In genomic region chr18:12742453-12742852, GRCh38 we compare ENCODE assay signal across 17 cellular contexts. TPM values are rescaled to one million over a fixed set of nuclear protein-coding genes. Genes with fewer than 3 reads are reported as not detected.
DNase-seq lines count a peak whose midpoint lies in the region; TF ChIP-seq lines count a peak whose summit lies in the region.
"Had no signal": no experiment of that assay in that cellular context is flagged by ENCODE, and none has a peak within 500 bp of the region (broad histone marks: within the 10 kb centered on the region; RNA-seq: fewer than 3 reads in every experiment).

No MANE protein-coding gene starts in this region.

- no peaks in the 10 kb centered on the region for H3K27me3 Mint-ChIP-seq in activated CD4-positive, alpha-beta memory T cell treated with anti-CD3 and anti-CD28 coated beads, Interleukin-2, amount 10 ng/mL, durations not matched to agents 7 days and 5 days

- no peak overlapping the region for H3K4me3 ChIP-seq in AG04449 (ENCODE audit: low read depth, low read length)
- H3K4me3 ChIP-seq: adrenal gland, esophagus muscularis mucosa, MG63 had no signal

- peak; percentile 60 for DNase-seq in AG04449 (ENCODE audit: low read depth, low spot score)
- DNase-seq in HS-5 (ENCODE audit: low read depth): peak; percentile 56
- DNase-seq in amniotic stem cell (lab: John Stamatoyannopoulos, UW): peak; percentile 8
- DNase-seq in fibroblast of the conjunctiva (ENCODE audit: low read depth): peak; percentile 40
- DNase-seq in activated CD4-positive, alpha-beta memory T cell treated with anti-CD3 and anti-CD28 coated beads, Interleukin-2, amount 10 ng/mL, durations not matched to agents 7 days and 5 days: no peak
- no peak for DNase-seq in posterior cingulate gyrus
- DNase-seq in amygdala (lab: John Stamatoyannopoulos, UW): no peak
- no peak for DNase-seq in activated CD4-positive, alpha-beta T cell treated with anti-CD3 and anti-CD28 coated beads, Interleukin-2, amount 50 U/mL, for 4 hours
- DNase-seq: activated CD4-positive, alpha-beta T cell treated with anti-CD3 and anti-CD28 coated beads, Interleukin-2, amount 50 U/mL, for 48 hours; activated T-cell treated with anti-CD3 and anti-CD28 coated beads, Interleukin-2, amount 50 U/mL, for 72 hours; adrenal gland; cortex of kidney; MG63; NCI-H1694 treated with DMSO at 0.1 percent for 48 hours; NCI-H510A; stimulated activated naive CD4-positive, alpha-beta T cell treated with Interleukin-2 at 50 U/mL for 16 hours had no signal

- intact Hi-C loops in posterior cingulate gyrus (cut with DNase I): loop anchor here (5.0 kb wide), 1 partner anchor 150 kb away; no protein-coding TSS in a partner anchor

- no peak overlapping the region for H3K27ac Mint-ChIP-seq in activated CD4-positive, alpha-beta memory T cell treated with anti-CD3 and anti-CD28 coated beads, Interleukin-2, amount 10 ng/mL, durations not matched to agents 7 days and 5 days
- H3K27ac Mint-ChIP-seq: activated T-cell treated with anti-CD3 and anti-CD28 coated beads, Interleukin-2, amount 50 U/mL, for 72 hours had no signal

- no peaks in the 10 kb centered on the region for H3K9me3 Mint-ChIP-seq in activated CD4-positive, alpha-beta memory T cell treated with anti-CD3 and anti-CD28 coated beads, Interleukin-2, amount 10 ng/mL, durations not matched to agents 7 days and 5 days
- H3K9me3 Mint-ChIP-seq: activated T-cell treated with anti-CD3 and anti-CD28 coated beads, Interleukin-2, amount 50 U/mL, for 72 hours had no signal

- CTCF ChIA-PET in AG04449 (lab: Yijun Ruan, JAX): interaction anchor here (1.1 to 15.8 kb wide), 8 partner anchors 10 to 349 kb away, joined by 4 to 324 read pairs (median 7); partner anchors contain the start of gene PTPN2
- CTCF ChIA-PET in activated CD4-positive, alpha-beta memory T cell treated with anti-CD3 and anti-CD28 coated beads, Interleukin-2, amount 10 ng/mL, durations not matched to agents 7 days and 5 days (lab: Charles Lee): interaction anchor here (1.2 to 4.7 kb wide), 3 partner anchors 18 to 193 kb away, joined by 4 to 57 read pairs (median 4); no protein-coding TSS in a partner anchor

- H3K36me3 Mint-ChIP-seq in activated CD4-positive, alpha-beta memory T cell treated with anti-CD3 and anti-CD28 coated beads, Interleukin-2, amount 10 ng/mL, durations not matched to agents 7 days and 5 days (ENCODE audit: low read depth): no peaks in the 10 kb centered on the region

- no peaks in the 10 kb centered on the region for H3K4me1 Mint-ChIP-seq in activated CD4-positive, alpha-beta memory T cell treated with anti-CD3 and anti-CD28 coated beads, Interleukin-2, amount 10 ng/mL, durations not matched to agents 7 days and 5 days

- no peak overlapping the region for H3K4me3 Mint-ChIP-seq in activated CD4-positive, alpha-beta memory T cell treated with anti-CD3 and anti-CD28 coated beads, Interleukin-2, amount 10 ng/mL, durations not matched to agents 7 days and 5 days
- H3K4me3 Mint-ChIP-seq: activated T-cell treated with anti-CD3 and anti-CD28 coated beads, Interleukin-2, amount 50 U/mL, for 72 hours had no signal

- TF ChIP-seq CTCF in AG04449 (IDR thresholded peaks at IDR 0.05; ENCODE audit: insufficient read depth, low read length, missing control alignments): no peak

- POLR2A ChIA-PET in AG04449 (lab: Yijun Ruan, JAX): interaction anchor here (0.9 to 1.0 kb wide), 2 partner anchors 142 to 204 kb away, joined by 3 to 6 read pairs; partner anchors contain the start of gene PTPN2
- POLR2A ChIA-PET in activated CD4-positive, alpha-beta memory T cell treated with anti-CD3 and anti-CD28 coated beads, Interleukin-2, amount 10 ng/mL, durations not matched to agents 7 days and 5 days (lab: Charles Lee): no interaction called here

RNA-seq across cellular contexts. Expression of gene PSMG2, which starts 39.6 kb away (rescaled TPM):
- total RNA-seq in activated CD4-positive, alpha-beta memory T cell treated with anti-CD3 and anti-CD28 coated beads, Interleukin-2, amount 10 ng/mL, durations not matched to agents 7 days and 5 days: 100 to 1,000 TPM; 115 to 118 TPM

RNA-seq across cellular contexts. Expression of gene CEP76, which starts 39.9 kb away (rescaled TPM):
- 10 to 100 TPM; 14.8 TPM for total RNA-seq in activated CD4-positive, alpha-beta memory T cell treated with anti-CD3 and anti-CD28 coated beads, Interleukin-2, amount 10 ng/mL, durations not matched to agents 7 days and 5 days

Comparison
In these comparisons a context has a peak if more than half of its experiments do, and no peak if none do; other contexts are left out.
1. DNase-seq: peak in AG04449 (single experiment), HS-5 (single experiment), amniotic stem cell (single experiment) and fibroblast of the conjunctiva (single experiment); none in activated CD4-positive, alpha-beta memory T cell treated with anti-CD3 and anti-CD28 coated beads, Interleukin-2, amount 10 ng/mL, durations not matched to agents 7 days and 5 days (single experiment), posterior cingulate gyrus (0 of 10), amygdala (0 of 56) and activated CD4-positive, alpha-beta T cell treated with anti-CD3 and anti-CD28 coated beads, Interleukin-2, amount 50 U/mL, for 4 hours (0 of 2).